ENCODE assay signal across 19 cellular contexts in genomic region chr6:33547499-33547898, GRCh38. TPM values are rescaled to one million over a fixed set of nuclear protein-coding genes. Genes with fewer than 3 reads are reported as not detected.
DNase-seq lines count a peak whose midpoint lies in the region; ATAC-seq and TF ChIP-seq lines count a peak whose summit lies in the region.
"Had no signal": no experiment of that assay in that cellular context is flagged by ENCODE, and none has a peak within 500 bp of the region (broad histone marks: within the 10 kb centered on the region; RNA-seq: fewer than 3 reads in every experiment).

No MANE protein-coding gene starts in this region.

- WGBS in heart right ventricle, 2 donors = 20 to 39% methylated on average over 2 of the region's 2 CpGs

- ATAC-seq in WTC11 (no peak), HG03175 (IDR thresholded peaks at IDR 0.05; ENCODE audit: unreplicated experiment) (no peak), heart right ventricle (no peak)
- ATAC-seq in naive thymus-derived CD4-positive, alpha-beta T cell = no peak
- ATAC-seq: HCT116 had no signal

- no peaks in the 10 kb centered on the region for H3K36me3 Mint-ChIP-seq in activated CD4-positive, alpha-beta T cell treated with anti-CD3 and anti-CD28 coated beads, Interleukin-2, amount 10 ng/mL, durations not matched to agents 7 days and 5 days (ENCODE audit: low read depth)
- no peaks in the 10 kb centered on the region for H3K36me3 Mint-ChIP-seq in CD8-positive, alpha-beta memory T cell
- H3K36me3 Mint-ChIP-seq in WTC11 = no peaks in the 10 kb centered on the region
- H3K36me3 Mint-ChIP-seq in naive thymus-derived CD4-positive, alpha-beta T cell = no peaks in the 10 kb centered on the region

- POLR2A ChIA-PET in activated CD4-positive, alpha-beta T cell treated with anti-CD3 and anti-CD28 coated beads, Interleukin-2, amount 10 ng/mL, durations not matched to agents 7 days and 5 days (lab: Charles Lee) = interaction anchor here (0.6 kb wide), 1 partner anchor 14 kb away, joined by 3 read pairs; no protein-coding TSS in a partner anchor
- POLR2A ChIA-PET in CD8-positive, alpha-beta memory T cell (lab: Charles Lee) = interaction anchor here (0.7 kb wide), 1 partner anchor 41 kb away, joined by 4 read pairs; no protein-coding TSS in a partner anchor
- POLR2A ChIA-PET in WTC11 (lab: Charles Lee) = no interaction called here
- POLR2A ChIA-PET in naive thymus-derived CD4-positive, alpha-beta T cell (lab: Charles Lee) = interaction anchor here (0.9 to 1.7 kb wide), 5 partner anchors 9 to 121 kb away, joined by 3 to 8 read pairs (median 3); no protein-coding TSS in a partner anchor

- H3K4me3 ChIP-seq in CD8-positive, alpha-beta memory T cell (ENCODE audit: low read length) = no peak overlapping the region
- H3K4me3 ChIP-seq in naive thymus-derived CD4-positive, alpha-beta T cell (ENCODE audit: low read length) = no peak overlapping the region
- H3K4me3 ChIP-seq in heart right ventricle = no peak overlapping the region

- peak overlapping the region; percentile 90 for H3K27ac Mint-ChIP-seq in activated CD4-positive, alpha-beta T cell treated with anti-CD3 and anti-CD28 coated beads, Interleukin-2, amount 10 ng/mL, durations not matched to agents 7 days and 5 days
- peak overlapping the region in 6 of 8 donors; percentile 14 to 90 (median 72) for H3K27ac Mint-ChIP-seq in CD8-positive, alpha-beta memory T cell
- peak overlapping the region; percentile 32; the same call in 1 of the 2 replicates for H3K27ac Mint-ChIP-seq in WTC11
- H3K27ac Mint-ChIP-seq in naive thymus-derived CD4-positive, alpha-beta T cell = peak overlapping the region in 8 of 9 donors; percentile 61 to 89 (median 79)
- H3K27ac Mint-ChIP-seq: activated B cell treated with CpG ODN at 0.5 μM for 24 hours had no signal

- H3K4me3 Mint-ChIP-seq in activated CD4-positive, alpha-beta T cell treated with anti-CD3 and anti-CD28 coated beads, Interleukin-2, amount 10 ng/mL, durations not matched to agents 7 days and 5 days = peak overlapping the region; percentile 30
- peak overlapping the region in 4 of 7 donors; percentile 22 to 74 (median 30) for H3K4me3 Mint-ChIP-seq in CD8-positive, alpha-beta memory T cell
- no peak overlapping the region for H3K4me3 Mint-ChIP-seq in WTC11
- H3K4me3 Mint-ChIP-seq in naive thymus-derived CD4-positive, alpha-beta T cell = peak overlapping the region in 6 of 10 donors; percentile 6 to 76 (median 46)
- H3K4me3 Mint-ChIP-seq: activated B cell treated with CpG ODN at 0.5 μM for 24 hours had no signal

- no peaks in the 10 kb centered on the region for H3K27me3 Mint-ChIP-seq in activated CD4-positive, alpha-beta T cell treated with anti-CD3 and anti-CD28 coated beads, Interleukin-2, amount 10 ng/mL, durations not matched to agents 7 days and 5 days
- peaks cover 0 to 4% of the 10 kb centered on the region in 2 donors for H3K27me3 Mint-ChIP-seq in CD8-positive, alpha-beta memory T cell
- H3K27me3 Mint-ChIP-seq in WTC11 (ENCODE audit: low read depth) = no peaks in the 10 kb centered on the region
- H3K27me3 Mint-ChIP-seq in naive thymus-derived CD4-positive, alpha-beta T cell = no peaks in the 10 kb centered on the region

- DNase-seq in activated CD4-positive, alpha-beta T cell treated with anti-CD3 and anti-CD28 coated beads, Interleukin-2, amount 10 ng/mL, durations not matched to agents 7 days and 5 days = no peak
- no peak for DNase-seq in activated CD4-positive, alpha-beta T cell treated with anti-CD3 and anti-CD28 coated beads for 1 hour
- DNase-seq in CD8-positive, alpha-beta memory T cell = no peak
- DNase-seq in WTC11 (ENCODE audit: low spot score) = no peak
- DNase-seq in naive thymus-derived CD4-positive, alpha-beta T cell = no peak
- DNase-seq in superior temporal gyrus (ENCODE audit: extremely low spot score) = no peak
- DNase-seq in heart right ventricle = no peak
- DNase-seq: activated B cell treated with CpG ODN at 0.5 μM for 24 hours; activated CD8-positive, alpha-beta memory T cell treated with anti-CD3 and anti-CD28 coated beads, Interleukin-2, amount 50 U/mL, for 4 hours; activated naive CD4-positive, alpha-beta T cell treated with Interleukin-2 at 50 U/mL for 16 hours; hippocampal formation; kidney glomerular epithelial cell; mesenchymal stem cell; NCI-H187 treated with DMSO at 0.1 percent for 48 hours; stimulated activated CD4-positive, alpha-beta T cell treated with anti-CD3 and anti-CD28 coated beads, Interleukin-12 subunit alpha, Interleukin-12 subunit beta, amount 100 ng/mL, for 4 hours; SW 1271 had no signal

- H3K27ac ChIP-seq in CD8-positive, alpha-beta memory T cell (ENCODE audit: low read depth, low read length) = no peak overlapping the region
- no peak overlapping the region for H3K27ac ChIP-seq in naive thymus-derived CD4-positive, alpha-beta T cell (ENCODE audit: low read depth, low read length)
- H3K27ac ChIP-seq in heart right ventricle = no peak overlapping the region
- H3K27ac ChIP-seq: RWPE1 had no signal

- H3K9me3 Mint-ChIP-seq in activated CD4-positive, alpha-beta T cell treated with anti-CD3 and anti-CD28 coated beads, Interleukin-2, amount 10 ng/mL, durations not matched to agents 7 days and 5 days = no peaks in the 10 kb centered on the region
- no peaks in the 10 kb centered on the region for H3K9me3 Mint-ChIP-seq in CD8-positive, alpha-beta memory T cell
- H3K9me3 Mint-ChIP-seq in WTC11 = no peaks in the 10 kb centered on the region
- no peaks in the 10 kb centered on the region for H3K9me3 Mint-ChIP-seq in naive thymus-derived CD4-positive, alpha-beta T cell
- H3K9me3 Mint-ChIP-seq: activated B cell treated with CpG ODN at 0.5 μM for 24 hours had no signal

- H3K4me1 Mint-ChIP-seq in activated CD4-positive, alpha-beta T cell treated with anti-CD3 and anti-CD28 coated beads, Interleukin-2, amount 10 ng/mL, durations not matched to agents 7 days and 5 days = peaks cover 32% of the 10 kb centered on the region
- peaks cover 15 to 21% (median 18%) of the 10 kb centered on the region in 3 donors for H3K4me1 Mint-ChIP-seq in CD8-positive, alpha-beta memory T cell
- peaks cover 2% of the 10 kb centered on the region; the same call in 1 of the 2 replicates for H3K4me1 Mint-ChIP-seq in WTC11
- H3K4me1 Mint-ChIP-seq in naive thymus-derived CD4-positive, alpha-beta T cell = peaks cover 12 to 26% (median 22%) of the 10 kb centered on the region in 7 donors

- no peaks in the 10 kb centered on the region for H3K36me3 ChIP-seq in CD8-positive, alpha-beta memory T cell (ENCODE audit: insufficient read depth, low read length)
- no peaks in the 10 kb centered on the region for H3K36me3 ChIP-seq in naive thymus-derived CD4-positive, alpha-beta T cell (ENCODE audit: control insufficient read depth in 2 of 3, insufficient read depth in 3 of 3, low read length in 3 of 3)
- H3K36me3 ChIP-seq in heart right ventricle = no peaks in the 10 kb centered on the region

- CTCF ChIA-PET in activated CD4-positive, alpha-beta T cell treated with anti-CD3 and anti-CD28 coated beads, Interleukin-2, amount 10 ng/mL, durations not matched to agents 7 days and 5 days (lab: Charles Lee) = interaction anchor here (0.6 to 1.2 kb wide), 8 partner anchors 8 to 148 kb away, joined by 3 to 6 read pairs (median 3); no protein-coding TSS in a partner anchor
- CTCF ChIA-PET in CD8-positive, alpha-beta memory T cell (lab: Charles Lee) = interaction anchor here (1.1 to 1.2 kb wide), 3 partner anchors 15 to 146 kb away, joined by 3 to 4 read pairs (median 3); partner anchors contain the start of gene ITPR3
- CTCF ChIA-PET in WTC11 (lab: Charles Lee) = interaction anchor here (1.4 to 1.8 kb wide), 3 partner anchors 32 to 157 kb away, joined by 3 to 4 read pairs (median 3); partner anchors contain the start of gene BAK1
- CTCF ChIA-PET in naive thymus-derived CD4-positive, alpha-beta T cell (lab: Charles Lee) = no interaction called here

- intact Hi-C loops in naive thymus-derived CD4-positive, alpha-beta T cell (cut with micrococcal nuclease) = no loop called here
- intact Hi-C loops in heart right ventricle (cut with DNase I) = no loop called here

- TF ChIP-seq CTCF in WTC11 (IDR thresholded peaks at IDR 0.05) = no peak
- no peak for TF ChIP-seq CTCF in heart right ventricle (IDR thresholded peaks at IDR 0.05)

- peaks cover 21% of the 10 kb centered on the region for H3K4me1 ChIP-seq in CD8-positive, alpha-beta memory T cell (ENCODE audit: insufficient read depth, low read length)
- peaks cover 10 to 14% of the 10 kb centered on the region in 2 donors for H3K4me1 ChIP-seq in naive thymus-derived CD4-positive, alpha-beta T cell (ENCODE audit: control insufficient read depth in 2 of 2, insufficient read depth in 2 of 2, low read length in 2 of 2)
- H3K4me1 ChIP-seq in heart right ventricle = no peaks in the 10 kb centered on the region

- H3K9me3 ChIP-seq in CD8-positive, alpha-beta memory T cell (ENCODE audit: low read length) = no peaks in the 10 kb centered on the region
- no peaks in the 10 kb centered on the region for H3K9me3 ChIP-seq in naive thymus-derived CD4-positive, alpha-beta T cell (ENCODE audit: control insufficient read depth in 2 of 3, low read length in 3 of 3)
- no peaks in the 10 kb centered on the region for H3K9me3 ChIP-seq in heart right ventricle

- H3K27me3 ChIP-seq in CD8-positive, alpha-beta memory T cell (ENCODE audit: insufficient read depth, low read length, poor library complexity, severe bottlenecking) = no peaks in the 10 kb centered on the region
- H3K27me3 ChIP-seq in naive thymus-derived CD4-positive, alpha-beta T cell (ENCODE audit: control insufficient read depth in 2 of 2, insufficient read depth in 2 of 2, low read length in 2 of 2) = no peaks in the 10 kb centered on the region
- H3K27me3 ChIP-seq in heart right ventricle = no peaks in the 10 kb centered on the region

TF ChIP-seq in WTC11, 78 proteins besides CTCF, POLR2A, EP300 and RAD21 (continues in another document):
- TF ChIP-seq ZNF416 (CRISPR knock-in tag; IDR thresholded peaks at IDR 0.05) (no peak), PREB (CRISPR knock-in tag; IDR thresholded peaks at IDR 0.05; ENCODE audit: borderline replicate concordance) (no peak)

RNA-seq across cellular contexts. Expression of gene BAK1, which starts 32.6 kb away (rescaled TPM):
- total RNA-seq in activated CD4-positive, alpha-beta T cell treated with anti-CD3 and anti-CD28 coated beads, Interleukin-2, amount 10 ng/mL, durations not matched to agents 7 days and 5 days = 10 to 100 TPM; 69.2 to 77.6 TPM
- 10 to 100 TPM; 48.5 to 50.1 TPM for total RNA-seq in CD8-positive, alpha-beta memory T cell
- 43.4 TPM for polyA plus RNA-seq in CD8-positive, alpha-beta memory T cell
- total RNA-seq in WTC11 (2021) (40.5 to 40.9 TPM (median 40.5 TPM) in 3 replicates), heart right ventricle (10 to 100 TPM; 16.0 to 26.4 (median 18.7) TPM)
- 10 to 100 TPM; 16.9 to 78.8 (median 22.0) TPM for total RNA-seq in naive thymus-derived CD4-positive, alpha-beta T cell
- 10 to 100 TPM in 1 of 2 donors, 1 to 10 TPM in 1; 9.6 to 21.7 TPM for polyA plus RNA-seq in naive thymus-derived CD4-positive, alpha-beta T cell
- 10 to 100 TPM; 12.6 to 37.6 TPM for polyA plus RNA-seq in heart right ventricle

Comparison
In these comparisons a context has a peak if more than half of its experiments do, and no peak if none do; other contexts are left out.
1. H3K27ac Mint-ChIP-seq: peak in every context shown above with its lines; median percentile 90 in activated CD4-positive, alpha-beta T cell treated with anti-CD3 and anti-CD28 coated beads, Interleukin-2, amount 10 ng/mL, durations not matched to agents 7 days and 5 days; 79 in naive thymus-derived CD4-positive, alpha-beta T cell; 72 in CD8-positive, alpha-beta memory T cell; 32 in WTC11.